In genomic region chr20:38859070-38859690, GRCh38 we compare ENCODE assay signal across 13 cellular contexts. TPM values are rescaled to one million over a fixed set of nuclear protein-coding genes. Genes with fewer than 3 reads are reported as not detected.
DNase-seq lines count a peak whose midpoint lies in the region; ATAC-seq, FAIRE-seq and TF ChIP-seq lines count a peak whose summit lies in the region.
"Had no signal": no experiment of that assay in that cellular context is flagged by ENCODE, and none has a peak within 500 bp of the region (broad histone marks: within the 10 kb centered on the region; RNA-seq: fewer than 3 reads in every experiment).

No MANE protein-coding gene starts in this region.

- no peak overlapping the region for H3K9ac ChIP-seq in trophoblast cell (ENCODE audit: low read length)
- H3K9ac ChIP-seq in kidney (ENCODE audit: low read length in 2 of 2), result no peak overlapping the region

- no CpG with 5 or more reads among the region's 9 CpGs for WGBS in trophoblast cell (ENCODE audit: extremely low coverage, insufficient coverage, insufficient read length)

- H2BK120ac ChIP-seq in trophoblast cell (ENCODE audit: insufficient read depth, low read length, poor library complexity), result no peak overlapping the region

- H2BK12ac ChIP-seq in trophoblast cell (ENCODE audit: low read length), result no peak overlapping the region

- H3K79me2 ChIP-seq in trophoblast cell (ENCODE audit: control insufficient read depth, insufficient read depth, low read length, poor library complexity), result no peaks in the 10 kb centered on the region

- peak overlapping the region; percentile 55 for H3K4me3 Mint-ChIP-seq in T-helper 2 cell treated with Interferon-gamma antibody and Interleukin-4, amounts not matched to agents 5 μg/mL and 100 μg/mL, for 36 hours
- H3K4me3 Mint-ChIP-seq in memory B cell (peak overlapping the region; percentile 59), progenitor cell of endocrine pancreas (ENCODE audit: low read depth) (no peak overlapping the region)

- no peak overlapping the region for H4K8ac ChIP-seq in trophoblast cell (ENCODE audit: low read depth, low read length)

- ATAC-seq in GM18498 (IDR thresholded peaks at IDR 0.05; ENCODE audit: unreplicated experiment), result peak; percentile 44
- ATAC-seq in HG02678 (IDR thresholded peaks at IDR 0.05; ENCODE audit: unreplicated experiment), result peak; percentile 34
- peak; percentile 70 for ATAC-seq in memory B cell (ENCODE audit: low read depth)
- ATAC-seq in HG02642 (IDR thresholded peaks at IDR 0.05; ENCODE audit: poor library complexity, unreplicated experiment), result no peak

- H2AK5ac ChIP-seq in trophoblast cell (ENCODE audit: low read length), result no peak overlapping the region

- no peaks in the 10 kb centered on the region for H3K27me3 Mint-ChIP-seq in T-helper 2 cell treated with Interferon-gamma antibody and Interleukin-4, amounts not matched to agents 5 μg/mL and 100 μg/mL, for 36 hours (ENCODE audit: low read depth)
- no peaks in the 10 kb centered on the region for H3K27me3 Mint-ChIP-seq in memory B cell
- H3K27me3 Mint-ChIP-seq in progenitor cell of endocrine pancreas, result peaks cover 3% of the 10 kb centered on the region

- no peak overlapping the region for H3K14ac ChIP-seq in trophoblast cell (ENCODE audit: low read length)

- H3K4me1 ChIP-seq in trophoblast cell (ENCODE audit: control insufficient read depth in 1 of 2, insufficient read depth in 2 of 2, low read length in 2 of 2) (no peaks in the 10 kb centered on the region), kidney (ENCODE audit: control insufficient read depth in 1 of 2, insufficient read depth in 1 of 2, low read depth in 1 of 2, low read length in 2 of 2) (peaks cover 7 to 20% of the 10 kb centered on the region in 2 donors)
- H3K4me1 ChIP-seq: lower lobe of right lung, sigmoid colon had no signal

- peak overlapping the region; percentile 60 for H3K27ac Mint-ChIP-seq in T-helper 2 cell treated with Interferon-gamma antibody and Interleukin-4, amounts not matched to agents 5 μg/mL and 100 μg/mL, for 36 hours
- H3K27ac Mint-ChIP-seq in memory B cell (peak overlapping the region; percentile 66), progenitor cell of endocrine pancreas (no peak overlapping the region)

- H3K4me1 Mint-ChIP-seq in T-helper 2 cell treated with Interferon-gamma antibody and Interleukin-4, amounts not matched to agents 5 μg/mL and 100 μg/mL, for 36 hours (ENCODE audit: low read depth), result peaks cover 70% of the 10 kb centered on the region
- H3K4me1 Mint-ChIP-seq in memory B cell, result peaks cover 68% of the 10 kb centered on the region
- no peaks in the 10 kb centered on the region for H3K4me1 Mint-ChIP-seq in progenitor cell of endocrine pancreas (ENCODE audit: low read depth)

- H3K23ac ChIP-seq in trophoblast cell (ENCODE audit: low read length), result no peak overlapping the region

- no peaks in the 10 kb centered on the region for H3K9me3 ChIP-seq in trophoblast cell (ENCODE audit: insufficient read depth, low read depth, low read length)
- H3K9me3 ChIP-seq in kidney (ENCODE audit: control insufficient read depth in 1 of 2, low read length in 2 of 2), result no peaks in the 10 kb centered on the region
- H3K9me3 ChIP-seq: lower lobe of right lung, sigmoid colon had no signal

- H3K4me2 ChIP-seq in trophoblast cell (ENCODE audit: low read length), result no peak overlapping the region

- H2BK5ac ChIP-seq in trophoblast cell (ENCODE audit: low read depth, low read length, poor library complexity), result no peak overlapping the region

- H4K12ac ChIP-seq in trophoblast cell (ENCODE audit: low read depth, low read length), result no peak overlapping the region

- intact Hi-C loops in kidney (cut with DNase I), result no loop called here

- no peak overlapping the region for H2AFZ ChIP-seq in trophoblast cell (ENCODE audit: insufficient read depth, low read length, poor library complexity)

- no peaks in the 10 kb centered on the region for H3K79me1 ChIP-seq in trophoblast cell (ENCODE audit: low read length)

- H3K36me3 ChIP-seq in trophoblast cell (ENCODE audit: control insufficient read depth in 1 of 2, insufficient read depth in 2 of 2, low read length in 2 of 2) (no peaks in the 10 kb centered on the region), kidney (ENCODE audit: control insufficient read depth in 1 of 2, insufficient read depth in 2 of 2, low read length in 2 of 2) (peaks cover under 1 to 2% of the 10 kb centered on the region in 2 donors)
- H3K36me3 ChIP-seq: brain microvascular endothelial cell, lower lobe of right lung, sigmoid colon had no signal

- TF ChIP-seq CTCF in progenitor cell of endocrine pancreas (IDR thresholded peaks at IDR 0.05; ENCODE audit: unreplicated experiment) (no peak), kidney (IDR thresholded peaks at IDR 0.05; ENCODE audit: borderline replicate concordance, extremely low read depth, insufficient read depth) (no peak)

- H3K36me3 Mint-ChIP-seq in T-helper 2 cell treated with Interferon-gamma antibody and Interleukin-4, amounts not matched to agents 5 μg/mL and 100 μg/mL, for 36 hours (ENCODE audit: low read depth), result peaks cover 22% of the 10 kb centered on the region
- H3K36me3 Mint-ChIP-seq in memory B cell (peaks cover 7% of the 10 kb centered on the region), progenitor cell of endocrine pancreas (ENCODE audit: insufficient read depth) (no peaks in the 10 kb centered on the region)

- H3K27ac ChIP-seq in trophoblast cell (ENCODE audit: low read depth, low read length) (no peak overlapping the region), kidney (ENCODE audit: low read depth in 2 of 2, low read length in 2 of 2) (no peak overlapping the region)
- H3K27ac ChIP-seq: brain microvascular endothelial cell, lower lobe of right lung, sigmoid colon had no signal

- no peak for DNase-seq in T-helper 2 cell treated with Interferon-gamma antibody and Interleukin-4, amounts not matched to agents 5 μg/mL and 100 μg/mL, for 36 hours (ENCODE audit: low spot score)
- DNase-seq in memory B cell (ENCODE audit: low spot score in 2 of 2) (peak; percentile 52 to 55), progenitor cell of endocrine pancreas (ENCODE audit: low spot score, unreplicated experiment) (no peak), trophoblast cell (no peak), kidney (no peak)
- DNase-seq: brain microvascular endothelial cell, foreskin fibroblast, lower lobe of right lung, NCI-H2081 treated with DMSO at 0.1 percent for 48 hours, sigmoid colon had no signal

- H3K9me3 Mint-ChIP-seq in T-helper 2 cell treated with Interferon-gamma antibody and Interleukin-4, amounts not matched to agents 5 μg/mL and 100 μg/mL, for 36 hours, result no peaks in the 10 kb centered on the region
- H3K9me3 Mint-ChIP-seq in memory B cell (no peaks in the 10 kb centered on the region), progenitor cell of endocrine pancreas (ENCODE audit: low read depth) (no peaks in the 10 kb centered on the region)

- H4K91ac ChIP-seq in trophoblast cell (ENCODE audit: low read depth, low read length), result no peak overlapping the region

- H3K4ac ChIP-seq in trophoblast cell (ENCODE audit: low read depth, low read length), result no peak overlapping the region

- no peak for FAIRE-seq in kidney (lab: Jason Lieb, UNC)

- no peaks in the 10 kb centered on the region for H3K27me3 ChIP-seq in trophoblast cell (ENCODE audit: insufficient read depth, low read length)
- H3K27me3 ChIP-seq: brain microvascular endothelial cell, sigmoid colon had no signal

- no peak overlapping the region for H3K18ac ChIP-seq in trophoblast cell (ENCODE audit: low read length)

- no peak overlapping the region for H3K4me3 ChIP-seq in trophoblast cell (ENCODE audit: low read depth, low read length)
- no peak overlapping the region for H3K4me3 ChIP-seq in kidney (ENCODE audit: low read length in 2 of 2)
- H3K4me3 ChIP-seq: lower lobe of right lung, sigmoid colon had no signal

RNA-seq across cellular contexts. Expression of gene PPP1R16B, which starts 53.7 kb away (rescaled TPM):
- total RNA-seq in progenitor cell of endocrine pancreas (not detected in 2 replicates), kidney (29.4 TPM)
- 0.03 and 0.04 TPM in 2 replicates for polyA plus RNA-seq in trophoblast cell (2013)
- polyA plus RNA-seq in kidney (ENCODE audit: insufficient read depth, low read depth, low replicate concordance), result 11.5 TPM

Comparison
In these comparisons a context has a peak if more than half of its experiments do, and no peak if none do; other contexts are left out.
1. DNase-seq: peak in memory B cell (2 of 2); none in T-helper 2 cell treated with Interferon-gamma antibody and Interleukin-4, amounts not matched to agents 5 μg/mL and 100 μg/mL, for 36 hours (single experiment), progenitor cell of endocrine pancreas (single experiment), trophoblast cell (0 of 2) and kidney (single experiment).
2. RNA of gene PPP1R16B, which starts 53.7 kb away (total RNA-seq): 29.4 TPM in kidney (single experiment); not detected in progenitor cell of endocrine pancreas; every median in the first group is over 10 times any median in the second.